Comparison of ENCODE assay signal across 10 cellular contexts in genomic region chr5:150263801-150264621, GRCh38. TPM values are rescaled to one million over a fixed set of nuclear protein-coding genes. Genes with fewer than 3 reads are reported as not detected.
A peak's percentile ranks its signal among the peaks of the same experiment; 100 is the strongest.
DNase-seq lines count a peak whose midpoint lies in the region; ATAC-seq, FAIRE-seq and TF ChIP-seq lines count a peak whose summit lies in the region.
"Had no signal": no experiment of that assay in that cellular context is flagged by ENCODE, and none has a peak within 500 bp of the region (broad histone marks: within the 10 kb centered on the region; RNA-seq: fewer than 3 reads in every experiment).

No MANE protein-coding gene starts in this region.

- no peaks in the 10 kb centered on the region for H3K36me3 Mint-ChIP-seq in endodermal cell (ENCODE audit: low read depth)

- FAIRE-seq in endothelial cell of umbilical vein (lab: Jason Lieb, UNC), result peak; percentile 43
- FAIRE-seq: endometrium had no signal

- H2AFZ ChIP-seq in endothelial cell of umbilical vein (ENCODE audit: low read depth, low read length), result no peak overlapping the region

- H3K4me2 ChIP-seq in endothelial cell of umbilical vein (ENCODE audit: insufficient read depth, low read length), result no peak overlapping the region

- H3K27ac ChIP-seq in endothelial cell of umbilical vein (ENCODE audit: insufficient read depth, low read depth, low read length), result no peak overlapping the region
- H3K27ac ChIP-seq in endodermal cell (ENCODE audit: low read depth, low read length), result no peak overlapping the region

- H3K27me3 ChIP-seq in endothelial cell of umbilical vein (ENCODE audit: control insufficient read depth in 2 of 2, insufficient read depth in 2 of 2, low read length in 2 of 2) (no peaks in the 10 kb centered on the region), endodermal cell (ENCODE audit: control insufficient read depth, insufficient read depth, low read length, poor library complexity, severe bottlenecking) (no peaks in the 10 kb centered on the region)

- TF ChIP-seq CTCF in endothelial cell of umbilical vein (IDR thresholded peaks at IDR 0.05; ENCODE audit: extremely low read depth in 1 of 2, insufficient read depth in 1 of 2, low read depth in 1 of 2, low read length in 2 of 2) (no peak), omental fat pad (IDR thresholded peaks at IDR 0.05) (no peak), endodermal cell (conservative IDR thresholded peaks at IDR 0.05) (no peak)

- no peak overlapping the region for H3K27ac Mint-ChIP-seq in endodermal cell

- no peaks in the 10 kb centered on the region for H3K79me2 ChIP-seq in endothelial cell of umbilical vein (ENCODE audit: control insufficient read depth, insufficient read depth, low read length)

- intact Hi-C loops in endothelial cell of umbilical vein (cut with micrococcal nuclease), result no loop called here

- H3K4me3 ChIP-seq in endothelial cell of umbilical vein (replicated peaks in 1 of 3; ENCODE audit: insufficient read depth in 1 of 3, low read depth in 1 of 3, low read length in 3 of 3) (no peak overlapping the region), endodermal cell (ENCODE audit: low read length) (no peak overlapping the region)

- POLR2A ChIA-PET in endothelial cell of umbilical vein (lab: Charles Lee), result no interaction called here

- no peaks in the 10 kb centered on the region for H3K9me3 Mint-ChIP-seq in endodermal cell

- H3K9me1 ChIP-seq in endothelial cell of umbilical vein (replicated peaks; ENCODE audit: control insufficient read depth, extremely low read depth, insufficient read depth, low read length), result no peaks in the 10 kb centered on the region

- no peaks in the 10 kb centered on the region for H3K4me1 ChIP-seq in endothelial cell of umbilical vein (ENCODE audit: control insufficient read depth, extremely low read depth, insufficient read depth, low read length)
- H3K4me1 ChIP-seq in endodermal cell (ENCODE audit: control insufficient read depth, insufficient read depth, low read length), result no peaks in the 10 kb centered on the region

- TF ChIP-seq POLR2A in endothelial cell of umbilical vein (IDR thresholded peaks at IDR 0.05; ENCODE audit: low read depth, low read length), result no peak

- dilution Hi-C loops in endothelial cell of umbilical vein (cut with MboI; ENCODE audit: extremely low pct_ligation_motif_present, low sequenced_read_pairs), result no loop called here

- no peak overlapping the region for H3K4me3 Mint-ChIP-seq in endodermal cell

- DNase-seq in G401 (ENCODE audit: low spot score) (peak; percentile 74), NCI-H510A treated with DMSO at 0.1 percent for 48 hours (lab: John Stamatoyannopoulos, UW) (peak; percentile 24), endothelial cell of umbilical vein (ENCODE audit: low read depth, low spot score) (peak; percentile 37), omental fat pad (ENCODE audit: low spot score) (peak; percentile 31), endodermal cell (no peak), inferior parietal cortex (ENCODE audit: extremely low spot score) (no peak)
- DNase-seq in activated CD8-positive, alpha-beta memory T cell treated with anti-CD3 and anti-CD28 coated beads, Interleukin-2, amount 50 U/mL, for 48 hours, result no peak

- CTCF ChIA-PET in endothelial cell of umbilical vein (lab: Charles Lee), result interaction anchor here (0.7 to 1.7 kb wide), 2 partner anchors 12 to 86 kb away, joined by 3 to 7 read pairs; no protein-coding TSS in a partner anchor

- H3K36me3 ChIP-seq in endothelial cell of umbilical vein (ENCODE audit: control insufficient read depth in 2 of 2, extremely low read depth in 1 of 2, insufficient read depth in 2 of 2, low read length in 2 of 2), result no peaks in the 10 kb centered on the region
- no peaks in the 10 kb centered on the region for H3K36me3 ChIP-seq in endodermal cell (ENCODE audit: control insufficient read depth, insufficient read depth, low read length)

- no peaks in the 10 kb centered on the region for H4K20me1 ChIP-seq in endothelial cell of umbilical vein (replicated peaks; ENCODE audit: control insufficient read depth, extremely low read depth, insufficient read depth, low read length)

- in situ Hi-C loops in G401 (cut with HindIII; ENCODE audit: low sequenced_read_pairs), result no loop called here

- H3K4me1 Mint-ChIP-seq in endodermal cell, result peaks cover 5% of the 10 kb centered on the region

- BruUV-seq in endothelial cell of umbilical vein (replicated peaks; lab: Mats Ljungman, UMichigan), result no TSS peak

- whole genome bisulfite sequencing in endodermal cell (ENCODE audit: insufficient coverage in 1 of 2, insufficient read length in 1 of 2), 2 experiments, result 60 to 91% methylated on average over 2 to 11 of the region's 11 CpGs

- H3K9ac ChIP-seq in endothelial cell of umbilical vein (replicated peaks; ENCODE audit: extremely low read depth, insufficient read depth, low read length) (no peak overlapping the region), endodermal cell (ENCODE audit: extremely low read depth, low read length, poor library complexity, severe bottlenecking) (no peak overlapping the region)

- peaks cover 6% of the 10 kb centered on the region for H3K27me3 Mint-ChIP-seq in endodermal cell (ENCODE audit: insufficient read depth)

- H3K9me3 ChIP-seq in endothelial cell of umbilical vein (replicated peaks; ENCODE audit: control insufficient read depth, insufficient read depth, low read length), result no peaks in the 10 kb centered on the region
- no peaks in the 10 kb centered on the region for H3K9me3 ChIP-seq in endodermal cell (ENCODE audit: control insufficient read depth, low read length)

- peak; percentile 81 for ATAC-seq in omental fat pad (ENCODE audit: low FRiP score)
- no peak for ATAC-seq in GM18498 (IDR thresholded peaks at IDR 0.05; ENCODE audit: unreplicated experiment)

TF ChIP-seq in endothelial cell of umbilical vein, 7 proteins besides CTCF, POLR2A, EP300 and RAD21:
- TF ChIP-seq FOS (IDR thresholded peaks at IDR 0.05; ENCODE audit: borderline replicate concordance, insufficient read depth, low read length) (peak; percentile 18), POLR2AphosphoS5 (IDR thresholded peaks at IDR 0.05; ENCODE audit: insufficient read depth, low read depth, low read length) (no peak), GATA2 (IDR thresholded peaks at IDR 0.05; ENCODE audit: insufficient read depth, insufficient read length, low read depth, low read length) (no peak)
TF ChIP-seq in endothelial cell of umbilical vein: peak in this region for 1.

RNA-seq across cellular contexts. Expression of gene CAMK2A, which starts 25.6 kb away (rescaled TPM):
- 0.06 and 0.31 TPM in 2 replicates for total RNA-seq in G401 (2014; rRNA removed; shearing (Covaris generic))
- total RNA-seq in endothelial cell of umbilical vein, result not detected in 2 replicates
- polyA plus RNA-seq in endothelial cell of umbilical vein, result not detected in 2 replicates
- not detected in 2 replicates for polyA plus RNA-seq in endothelial cell of umbilical vein (2011; cell fraction: cytosol; rRNA removed)
- not detected in 2 replicates for polyA plus RNA-seq in endothelial cell of umbilical vein (2011; cell fraction: nucleus; rRNA removed)
- polyA plus RNA-seq in endothelial cell of umbilical vein (2012), result not detected in 2 replicates
- polyA minus RNA-seq in endothelial cell of umbilical vein, result not detected in 2 replicates
- polyA minus RNA-seq in endothelial cell of umbilical vein (2011; cell fraction: cytosol; rRNA and poly(A)+ RNA removed), result not detected
- polyA minus RNA-seq in endothelial cell of umbilical vein (2011; cell fraction: nucleus; rRNA and poly(A)+ RNA removed), result not detected in 2 replicates
- 1 to 10 TPM in 1 of 4 donors, under 1 TPM in 1, not detected in 2; 0.28 to 2.9 TPM for total RNA-seq in omental fat pad
- total RNA-seq in endodermal cell, result under 1 TPM; 0.31 to 0.49 TPM
- 1.6 TPM for polyA plus RNA-seq in endodermal cell (2013, experiment 1 of 2)
- polyA plus RNA-seq in endodermal cell (2013, experiment 2 of 2), result 1.6 TPM
- total RNA-seq: SK-MEL-5 had no signal

RNA-seq across cellular contexts. Expression of gene ARSI, which starts 38.7 kb away (rescaled TPM):
- total RNA-seq in G401 (2014; rRNA removed; shearing (Covaris generic)), result 89.2 and 100 TPM in 2 replicates
- total RNA-seq in endothelial cell of umbilical vein (0.20 TPM in 1 of 2 replicates, not detected in the other), omental fat pad (10 to 100 TPM in 1 of 4 donors, 1 to 10 TPM in 2, under 1 TPM in 1; 0.69 to 43.1 (median 3.6) TPM), endodermal cell (1 to 10 TPM; 2.4 to 2.7 TPM)
- 0.03 and 0.17 TPM in 2 replicates for polyA plus RNA-seq in endothelial cell of umbilical vein
- polyA plus RNA-seq in endothelial cell of umbilical vein (2011; cell fraction: cytosol; rRNA removed), result 0.06 and 0.07 TPM in 2 replicates
- 0.10 TPM in 1 of 2 replicates, not detected in the other for polyA plus RNA-seq in endothelial cell of umbilical vein (2011; cell fraction: nucleus; rRNA removed)
- 0.29 and 0.57 TPM in 2 replicates for polyA plus RNA-seq in endothelial cell of umbilical vein (2012)
- not detected in 2 replicates for polyA minus RNA-seq in endothelial cell of umbilical vein
- not detected for polyA minus RNA-seq in endothelial cell of umbilical vein (2011; cell fraction: cytosol; rRNA and poly(A)+ RNA removed)
- polyA minus RNA-seq in endothelial cell of umbilical vein (2011; cell fraction: nucleus; rRNA and poly(A)+ RNA removed), result not detected in 2 replicates
- polyA plus RNA-seq in endodermal cell (2013, experiment 1 of 2), result 3.2 TPM
- 3.6 TPM for polyA plus RNA-seq in endodermal cell (2013, experiment 2 of 2)
- total RNA-seq: SK-MEL-5 had no signal

Comparison
In these comparisons a context has a peak if more than half of its experiments do, and no peak if none do; other contexts are left out.
1. DNase-seq: peak in G401 (single experiment), NCI-H510A treated with DMSO at 0.1 percent for 48 hours (single experiment), endothelial cell of umbilical vein (single experiment) and omental fat pad (single experiment); none in endodermal cell (single experiment), inferior parietal cortex (single experiment) and activated CD8-positive, alpha-beta memory T cell treated with anti-CD3 and anti-CD28 coated beads, Interleukin-2, amount 50 U/mL, for 48 hours (single experiment).